Comparison of ENCODE assay signal across 9 cellular contexts in the genomic region with DNA sequence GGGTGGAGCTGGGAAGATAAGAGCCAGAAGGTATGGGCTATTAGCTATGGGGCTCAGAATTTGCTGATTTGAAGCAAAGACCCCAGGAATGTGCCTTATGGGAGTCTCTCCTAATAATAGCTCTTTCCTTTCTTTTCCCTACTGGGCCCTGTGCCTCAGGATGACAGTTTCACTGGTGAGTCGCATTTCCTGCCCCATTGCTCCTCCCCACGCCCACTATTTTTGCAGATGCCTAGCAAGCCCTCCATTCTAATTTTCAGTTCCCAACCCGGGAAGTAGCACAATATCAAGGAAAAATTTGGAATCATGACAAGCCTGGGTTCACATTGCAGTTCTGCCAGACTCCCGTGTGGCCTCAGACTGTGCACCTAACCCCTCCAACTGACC. TPM values are rescaled to one million over a fixed set of nuclear protein-coding genes. Genes with fewer than 3 reads are reported as not detected.
DNase-seq lines count a peak whose midpoint lies in the region; ATAC-seq and TF ChIP-seq lines count a peak whose summit lies in the region.
"Had no signal": no experiment of that assay in that cellular context is flagged by ENCODE, and none has a peak within 500 bp of the region (broad histone marks: within the 10 kb centered on the region; RNA-seq: fewer than 3 reads in every experiment).

No MANE protein-coding gene starts in this region.

- peaks cover 12% of the 10 kb centered on the region for H3K4me1 ChIP-seq in HUES48 (ENCODE audit: control insufficient read depth, insufficient read depth, low read length)
- H3K4me1 ChIP-seq in mammary epithelial cell (ENCODE audit: insufficient read depth, low read length): peaks cover 28% of the 10 kb centered on the region

- no peak overlapping the region for H3K9ac ChIP-seq in HUES48 (ENCODE audit: low read depth, low read length)
- H3K9ac ChIP-seq in mammary epithelial cell (ENCODE audit: insufficient read depth, low read length): peak overlapping the region; percentile 41

- H3K27me3 Mint-ChIP-seq in mesothelial cell of epicardium (ENCODE audit: low read depth): no peaks in the 10 kb centered on the region

- H2AFZ ChIP-seq in mammary epithelial cell (ENCODE audit: low read depth, low read length): peak overlapping the region; percentile 76

- POLR2A ChIA-PET in AG04450 (lab: Yijun Ruan, JAX): interaction anchor here (1.3 kb wide), 1 partner anchor 29 kb away, joined by 6 read pairs; no protein-coding TSS in a partner anchor

- WGBS in mammary epithelial cell (ENCODE audit: low coverage, missing lambda C conversion rate): 5% methylated on average over 3 of the region's 4 CpGs

- H3K9me3 Mint-ChIP-seq in mesothelial cell of epicardium: no peaks in the 10 kb centered on the region

- H3K4me1 Mint-ChIP-seq in mesothelial cell of epicardium: peaks cover 37% of the 10 kb centered on the region

- H3K4me3 ChIP-seq in AG04450 (ENCODE audit: low read depth, low read length) (peak overlapping the region; percentile 23), HUES48 (ENCODE audit: low read depth, low read length) (no peak overlapping the region; the same call in 1 of the 2 replicates), mammary epithelial cell (replicated peaks in 1 of 3; ENCODE audit: insufficient read depth in 1 of 3, low read depth in 2 of 3, low read length in 3 of 3) (peak overlapping the region; percentile 36 to 58 (median 55)), dorsolateral prefrontal cortex (no peak overlapping the region)

- H3K36me3 ChIP-seq in HUES48 (ENCODE audit: control insufficient read depth, insufficient read depth, low read length) (no peaks in the 10 kb centered on the region), mammary epithelial cell (ENCODE audit: insufficient read depth, low read length) (peaks cover 2% of the 10 kb centered on the region)

- H4K20me1 ChIP-seq in mammary epithelial cell (ENCODE audit: insufficient read depth, low read length): no peaks in the 10 kb centered on the region

- H3K4me2 ChIP-seq in mammary epithelial cell (ENCODE audit: insufficient read depth, low read depth, low read length): peak overlapping the region; percentile 77

- DNase-seq in AG04450 (ENCODE audit: low read depth, low spot score) (no peak), mammary epithelial cell (no peak), mesothelial cell of epicardium (ENCODE audit: low spot score in 2 of 2, unreplicated experiment in 2 of 2) (no peak), NCI-H1930 (lab: John Stamatoyannopoulos, UW) (no peak), dorsolateral prefrontal cortex (no peak)
- DNase-seq in stimulated activated CD4-positive, alpha-beta T cell treated with anti-CD3 and anti-CD28 coated beads, Interleukin-4, amount 100 ng/mL, for 24 hours: no peak

- in situ Hi-C loops in mammary epithelial cell (cut with MboI; ENCODE audit: low sequenced_read_pairs in 2 of 2): no loop called here

- intact Hi-C loops in mammary epithelial cell (cut with micrococcal nuclease): no loop called here
- intact Hi-C loops in dorsolateral prefrontal cortex (cut with DNase I): no loop called here

- BruUV-seq in mammary epithelial cell (replicated peaks; lab: Mats Ljungman, UMichigan): no TSS peak

- no peaks in the 10 kb centered on the region for H3K9me3 ChIP-seq in AG04450 (ENCODE audit: control insufficient read depth, insufficient read depth, low read length)
- no peaks in the 10 kb centered on the region for H3K9me3 ChIP-seq in HUES48 (ENCODE audit: control insufficient read depth, insufficient read depth, low read length)
- no peaks in the 10 kb centered on the region for H3K9me3 ChIP-seq in mammary epithelial cell (replicated peaks; ENCODE audit: insufficient read depth, low read length)

- H3K27me3 ChIP-seq in AG04450 (ENCODE audit: control insufficient read depth, insufficient read depth, low read length) (no peaks in the 10 kb centered on the region), HUES48 (ENCODE audit: control insufficient read depth, insufficient read depth, low read length) (no peaks in the 10 kb centered on the region), mammary epithelial cell (ENCODE audit: insufficient read depth, low read length) (no peaks in the 10 kb centered on the region), dorsolateral prefrontal cortex (no peaks in the 10 kb centered on the region)

- H3K4me3 Mint-ChIP-seq in mesothelial cell of epicardium: peak overlapping the region; percentile 71

- dilution Hi-C loops in mammary epithelial cell (cut with HindIII; ENCODE audit: low sequenced_read_pairs): no loop called here

- H3K79me2 ChIP-seq in mammary epithelial cell (ENCODE audit: insufficient read depth, low read length): no peaks in the 10 kb centered on the region

- H3K27ac ChIP-seq in AG04450 (ENCODE audit: low read depth, low read length) (peak overlapping the region; percentile 63), HUES48 (ENCODE audit: low read depth, low read length) (peak overlapping the region; percentile 60), mammary epithelial cell (ENCODE audit: insufficient read depth, low read depth, low read length) (no peak overlapping the region), dorsolateral prefrontal cortex (no peak overlapping the region)
- H3K27ac ChIP-seq: VCaP had no signal

- H3K36me3 Mint-ChIP-seq in mesothelial cell of epicardium: peaks cover 2% of the 10 kb centered on the region

- TF ChIP-seq CTCF in AG04450 (IDR thresholded peaks at IDR 0.05; ENCODE audit: low read depth, low read length) (no peak), mammary epithelial cell (conservative IDR thresholded peaks at IDR 0.05 in 1 of 2, IDR thresholded peaks at IDR 0.05 in 1 of 2; ENCODE audit: extremely low read depth in 1 of 2, insufficient read depth in 1 of 2, low read depth in 1 of 2, low read length in 2 of 2) (no peak), mesothelial cell of epicardium (IDR thresholded peaks at IDR 0.05; ENCODE audit: unreplicated experiment) (no peak), dorsolateral prefrontal cortex (IDR thresholded peaks at IDR 0.05 in 54 of 56, conservative IDR thresholded peaks at IDR 0.05 in 2 of 56; ENCODE audit: low read depth in 1 of 56, partially characterized antibody in 56 of 56) (no peak)

- peak overlapping the region; percentile 90 for H3K27ac Mint-ChIP-seq in mesothelial cell of epicardium

- CTCF ChIA-PET in AG04450 (lab: Charles Lee) (interaction anchor here (0.8 to 2.7 kb wide), 2 partner anchors 29 to 54 kb away, joined by 7 to 9 read pairs; no protein-coding TSS in a partner anchor), mammary epithelial cell (lab: Charles Lee; ENCODE audit: low non-redundant PET) (no interaction called here)

- no peak for ATAC-seq in activated CD4-positive, CD25-positive, alpha-beta regulatory T cell treated with anti-CD3 and anti-CD28 coated beads, Interleukin-2, amount 50 U/mL, for 24 hours

RNA-seq across cellular contexts. Expression of a gene that starts 0.6 kb away (rescaled TPM):
- polyA plus RNA-seq in AG04450 (2011; rRNA removed) (2.0 and 2.1 TPM in 2 replicates), mammary epithelial cell (10.2 TPM)
- polyA minus RNA-seq in AG04450 (2011; rRNA and poly(A)+ RNA removed): 3.5 and 5.1 TPM in 2 replicates
- total RNA-seq in mammary epithelial cell (10 to 100 TPM; 10.6 to 13.3 TPM), mesothelial cell of epicardium (22.1 to 24.1 TPM (median 23.6 TPM) in 3 replicates), dorsolateral prefrontal cortex (1 to 10 TPM in 102 of 120 experiments, under 1 TPM in 18; 0.36 to 5.5 (median 1.5) TPM)
- polyA minus RNA-seq in mammary epithelial cell: 18.0 TPM

RNA-seq across cellular contexts. Expression of a gene that starts 12.8 kb away (rescaled TPM):
- polyA plus RNA-seq in AG04450 (2011; rRNA removed) (44.4 and 47.9 TPM in 2 replicates), mammary epithelial cell (63.6 TPM)
- polyA minus RNA-seq in AG04450 (2011; rRNA and poly(A)+ RNA removed): 38.3 and 45.5 TPM in 2 replicates
- total RNA-seq in mammary epithelial cell (10 to 100 TPM; 32.3 to 34.7 TPM), mesothelial cell of epicardium (32.1 to 34.8 TPM (median 32.3 TPM) in 3 replicates), dorsolateral prefrontal cortex (10 to 100 TPM; 11.2 to 25.9 (median 17.3) TPM)
- polyA minus RNA-seq in mammary epithelial cell: 73.5 TPM

RNA-seq across cellular contexts. Expression of a gene that starts 13.7 kb away (rescaled TPM):
- polyA plus RNA-seq in AG04450 (2011; rRNA removed): 17.3 and 24.4 TPM in 2 replicates
- polyA minus RNA-seq in AG04450 (2011; rRNA and poly(A)+ RNA removed): 20.6 and 33.6 TPM in 2 replicates
- total RNA-seq in mammary epithelial cell: 10 to 100 TPM; 17.8 to 46.8 TPM
- 12.8 TPM for polyA plus RNA-seq in mammary epithelial cell
- 9.2 TPM for polyA minus RNA-seq in mammary epithelial cell
- total RNA-seq in mesothelial cell of epicardium: 28.8 to 30.2 TPM (median 29.6 TPM) in 3 replicates
- total RNA-seq in dorsolateral prefrontal cortex: 10 to 100 TPM; 11.3 to 43.7 (median 21.9) TPM

RNA-seq across cellular contexts. Expression of a gene that starts 23.2 kb away (rescaled TPM):
- polyA plus RNA-seq in AG04450 (2011; rRNA removed) (not detected in 2 replicates), mammary epithelial cell (0.06 TPM)
- polyA minus RNA-seq in AG04450 (2011; rRNA and poly(A)+ RNA removed): not detected in 2 replicates
- total RNA-seq in mammary epithelial cell (under 1 TPM in 1 of 2 donors, not detected in 1; 0.17 TPM), mesothelial cell of epicardium (not detected in 3 replicates), dorsolateral prefrontal cortex (1 to 10 TPM in 1 of 120 experiments, under 1 TPM in 9, not detected in 110; 0.40 to 1.9 (median 0.58) TPM)
- not detected for polyA minus RNA-seq in mammary epithelial cell

RNA-seq across cellular contexts. Expression of a gene that starts 30.4 kb away (rescaled TPM):
- polyA plus RNA-seq in AG04450 (2011; rRNA removed): 29.5 TPM in 2 replicates
- polyA minus RNA-seq in AG04450 (2011; rRNA and poly(A)+ RNA removed): 11.0 and 16.5 TPM in 2 replicates
- total RNA-seq in mammary epithelial cell: 10 to 100 TPM; 12.6 to 18.2 TPM
- 13.0 TPM for polyA plus RNA-seq in mammary epithelial cell
- 13.6 TPM for polyA minus RNA-seq in mammary epithelial cell
- 39.8 to 42.3 TPM (median 40.5 TPM) in 3 replicates for total RNA-seq in mesothelial cell of epicardium
- total RNA-seq in dorsolateral prefrontal cortex: 100 to 1,000 TPM in 31 of 120 experiments, 10 to 100 TPM in 89; 53.2 to 167 (median 87.2) TPM

Comparison
In these comparisons a context has a peak if more than half of its experiments do, and no peak if none do; other contexts are left out.
1. H3K27ac ChIP-seq: peak in AG04450 (single experiment) and HUES48 (single experiment); none in mammary epithelial cell (single experiment) and dorsolateral prefrontal cortex (0 of 59).
2. H3K4me3 ChIP-seq: peak in AG04450 (single experiment) and mammary epithelial cell (3 of 3); none in HUES48 (single experiment) and dorsolateral prefrontal cortex (0 of 59).